Comparison of ENCODE assay signal across 23 cellular contexts in the genomic region with DNA sequence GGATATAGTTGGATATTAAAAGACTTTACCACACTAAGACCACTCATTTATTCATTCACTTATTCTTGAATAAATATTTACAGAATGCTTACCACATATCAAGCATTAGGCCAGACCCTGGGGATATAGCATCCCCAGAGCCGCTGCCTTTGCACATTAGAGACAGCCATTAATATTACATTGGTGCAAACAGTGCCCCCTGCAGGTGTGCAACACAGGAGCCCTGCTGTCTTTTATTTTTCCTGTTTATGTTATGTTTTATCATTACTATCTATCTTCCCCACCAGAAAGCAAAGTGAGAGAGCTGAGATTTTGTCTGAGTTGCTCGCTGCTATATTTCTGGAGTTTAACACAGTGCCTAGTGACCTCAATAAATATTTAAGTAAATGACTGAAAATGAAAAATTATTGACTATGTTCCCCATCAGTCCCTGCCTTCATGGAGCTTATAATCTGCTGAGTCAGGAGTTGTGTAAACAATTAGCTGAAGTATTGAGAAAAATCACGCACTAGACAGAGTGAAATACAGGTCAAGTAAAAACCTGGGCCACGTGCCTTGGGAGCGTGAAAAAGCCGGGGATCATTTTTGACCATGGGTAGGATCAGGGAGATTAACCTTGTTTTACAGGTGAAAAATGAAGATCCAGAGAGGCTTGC.
DNase-seq lines count a peak whose midpoint lies in the region; ATAC-seq and TF ChIP-seq lines count a peak whose summit lies in the region.
"Had no signal": no experiment of that assay in that cellular context is flagged by ENCODE, and none has a peak within 500 bp of the region (broad histone marks: within the 10 kb centered on the region; RNA-seq: fewer than 3 reads in every experiment).

No MANE protein-coding gene starts in this region.

- H3K27me3 ChIP-seq in AG04450 (ENCODE audit: control insufficient read depth, insufficient read depth, low read length) = no peaks in the 10 kb centered on the region
- H3K27me3 ChIP-seq: body of pancreas, neutrophil, spleen, upper lobe of left lung had no signal

- H3K4me3 Mint-ChIP-seq in effector memory CD8-positive, alpha-beta T cell = no peak overlapping the region
- H3K4me3 Mint-ChIP-seq in activated naive CD4-positive, alpha-beta T cell treated with anti-CD3 and anti-CD28 coated beads, Interleukin-2, amount 10 ng/mL, durations not matched to agents 7 days and 5 days = no peak overlapping the region

- POLR2A ChIA-PET in AG04450 (lab: Yijun Ruan, JAX) = interaction anchor here (0.8 kb wide), 1 partner anchor 12 kb away, joined by 3 read pairs; no protein-coding TSS in a partner anchor
- POLR2A ChIA-PET in OCI-LY7 (lab: Charles Lee) = no interaction called here

- no peaks in the 10 kb centered on the region for H3K79me2 ChIP-seq in OCI-LY7 (ENCODE audit: insufficient read depth, low read depth, low read length)

- H3K9me2 ChIP-seq in OCI-LY7 (ENCODE audit: insufficient read depth, low read length) = no peaks in the 10 kb centered on the region

- DNase-seq in AG04450 (ENCODE audit: low read depth, low spot score) (no peak), OCI-LY7 (ENCODE audit: low spot score) (no peak), fibroblast of mammary gland (ENCODE audit: low read depth) (no peak), GM10266 (ENCODE audit: extremely low spot score) (no peak)
- DNase-seq in effector memory CD8-positive, alpha-beta T cell = no peak
- DNase-seq in activated naive CD4-positive, alpha-beta T cell treated with anti-CD3 and anti-CD28 coated beads, Interleukin-2, amount 10 ng/mL, durations not matched to agents 7 days and 5 days = no peak
- DNase-seq: activated CD8-positive, alpha-beta memory T cell treated with anti-CD3 and anti-CD28 coated beads for 24 hours; body of pancreas; cortex of kidney; DMS79; foreskin fibroblast; islet precursor cell; lower lobe of right lung; NCI-H1048; NCI-H1930; NCI-H2227 treated with DMSO at 0.1 percent for 48 hours; spleen; T1000; upper lobe of left lung had no signal

- ATAC-seq in effector memory CD8-positive, alpha-beta T cell (replicated peaks) = no peak
- no peak for ATAC-seq in HG02763 (IDR thresholded peaks at IDR 0.05; ENCODE audit: unreplicated experiment)
- ATAC-seq: activated CD4-positive, CD25-positive, alpha-beta regulatory T cell treated with anti-CD3 and anti-CD28 coated beads, Interleukin-2, amount 50 U/mL, for 24 hours; body of pancreas; lower lobe of right lung had no signal

- BruUV-seq in OCI-LY7 (replicated peaks; lab: Mats Ljungman, UMichigan) = no TSS peak

- no peaks in the 10 kb centered on the region for H3K9me3 ChIP-seq in AG04450 (ENCODE audit: control insufficient read depth, insufficient read depth, low read length)
- H3K9me3 ChIP-seq in OCI-LY7 (ENCODE audit: low read length) = no peaks in the 10 kb centered on the region
- H3K9me3 ChIP-seq: body of pancreas, lower lobe of right lung, neutrophil, upper lobe of left lung had no signal

- H3K4me3 ChIP-seq in AG04450 (ENCODE audit: low read depth, low read length) = no peak overlapping the region
- no peak overlapping the region for H3K4me3 ChIP-seq in OCI-LY7 (ENCODE audit: low read depth, low read length, poor library complexity, severe bottlenecking)
- H3K4me3 ChIP-seq in fibroblast of mammary gland (ENCODE audit: control insufficient read depth, low read depth, low read length) = no peak overlapping the region
- H3K4me3 ChIP-seq: body of pancreas, lower lobe of right lung, spleen, upper lobe of left lung had no signal

- no peak overlapping the region for H3K27ac ChIP-seq in AG04450 (ENCODE audit: low read depth, low read length)
- H3K27ac ChIP-seq in OCI-LY7 (ENCODE audit: low read depth, low read length, poor library complexity, severe bottlenecking) = no peak overlapping the region
- H3K27ac ChIP-seq: body of pancreas, lower lobe of right lung, neutrophil, spleen, upper lobe of left lung had no signal

- peaks cover 0 to 4% of the 10 kb centered on the region in 2 donors for H3K4me1 Mint-ChIP-seq in effector memory CD8-positive, alpha-beta T cell (ENCODE audit: low read depth in 2 of 2)
- H3K4me1 Mint-ChIP-seq in activated naive CD4-positive, alpha-beta T cell treated with anti-CD3 and anti-CD28 coated beads, Interleukin-2, amount 10 ng/mL, durations not matched to agents 7 days and 5 days = peaks cover 11% of the 10 kb centered on the region

- no peak overlapping the region for H3K4me2 ChIP-seq in OCI-LY7 (ENCODE audit: low read length)

- H3K27me3 Mint-ChIP-seq in effector memory CD8-positive, alpha-beta T cell = peaks cover 0 to 6% of the 10 kb centered on the region in 2 donors
- H3K27me3 Mint-ChIP-seq in activated naive CD4-positive, alpha-beta T cell treated with anti-CD3 and anti-CD28 coated beads, Interleukin-2, amount 10 ng/mL, durations not matched to agents 7 days and 5 days = peaks cover 21% of the 10 kb centered on the region

- intact Hi-C loops in OCI-LY7 (cut with micrococcal nuclease; ENCODE audit: unreplicated experiment) = no loop called here

- no peaks in the 10 kb centered on the region for H3K9me3 Mint-ChIP-seq in effector memory CD8-positive, alpha-beta T cell
- peaks cover 2% of the 10 kb centered on the region for H3K9me3 Mint-ChIP-seq in activated naive CD4-positive, alpha-beta T cell treated with anti-CD3 and anti-CD28 coated beads, Interleukin-2, amount 10 ng/mL, durations not matched to agents 7 days and 5 days

- no peak overlapping the region for H2AFZ ChIP-seq in OCI-LY7 (ENCODE audit: low read length)

- H3K4me1 ChIP-seq in OCI-LY7 (ENCODE audit: insufficient read depth, low read length, poor library complexity, severe bottlenecking) = no peaks in the 10 kb centered on the region
- H3K4me1 ChIP-seq: lower lobe of right lung, spleen, upper lobe of left lung had no signal

- no peak overlapping the region for H3K27ac Mint-ChIP-seq in effector memory CD8-positive, alpha-beta T cell
- H3K27ac Mint-ChIP-seq in activated naive CD4-positive, alpha-beta T cell treated with anti-CD3 and anti-CD28 coated beads, Interleukin-2, amount 10 ng/mL, durations not matched to agents 7 days and 5 days = no peak overlapping the region

- CTCF ChIA-PET in AG04450 (lab: Charles Lee) (no interaction called here), OCI-LY7 (lab: Charles Lee; ENCODE audit: unreplicated experiment) (no interaction called here)
- CTCF ChIA-PET in activated naive CD4-positive, alpha-beta T cell treated with anti-CD3 and anti-CD28 coated beads, Interleukin-2, amount 10 ng/mL, durations not matched to agents 7 days and 5 days (lab: Charles Lee) = no interaction called here

- TF ChIP-seq CTCF in AG04450 (IDR thresholded peaks at IDR 0.05; ENCODE audit: low read depth, low read length) = 0 out of 2 replicates have a peak, but pooled peaks have one; percentile 10
- 0 out of 3 replicates have a peak, but pooled peaks have one; percentile 2 for TF ChIP-seq CTCF in GM12872 (IDR thresholded peaks at IDR 0.05; ENCODE audit: insufficient read depth, low read depth, low read length)
- peak; percentile 64 for TF ChIP-seq CTCF in OCI-LY7 (conservative IDR thresholded peaks at IDR 0.05; ENCODE audit: low read length)
- peak; percentile 10 for TF ChIP-seq CTCF in fibroblast of mammary gland (conservative IDR thresholded peaks at IDR 0.05; ENCODE audit: control insufficient read depth, insufficient read depth, low read depth, low read length)
- TF ChIP-seq CTCF in GM10266 (IDR thresholded peaks at IDR 0.05; ENCODE audit: control insufficient read depth, insufficient read depth, low read depth, missing control alignments) = no peak

- H4K20me1 ChIP-seq in OCI-LY7 (ENCODE audit: insufficient read depth, low read length) = no peaks in the 10 kb centered on the region

- H3K36me3 ChIP-seq in OCI-LY7 (ENCODE audit: insufficient read depth, low read length) = no peaks in the 10 kb centered on the region
- H3K36me3 ChIP-seq: lower lobe of right lung, neutrophil, spleen, upper lobe of left lung had no signal

- H3K36me3 Mint-ChIP-seq in effector memory CD8-positive, alpha-beta T cell (ENCODE audit: insufficient read depth) = no peaks in the 10 kb centered on the region
- H3K36me3 Mint-ChIP-seq in activated naive CD4-positive, alpha-beta T cell treated with anti-CD3 and anti-CD28 coated beads, Interleukin-2, amount 10 ng/mL, durations not matched to agents 7 days and 5 days = no peaks in the 10 kb centered on the region
